ENCODE assay signal across 32 cellular contexts in the genomic region with DNA sequence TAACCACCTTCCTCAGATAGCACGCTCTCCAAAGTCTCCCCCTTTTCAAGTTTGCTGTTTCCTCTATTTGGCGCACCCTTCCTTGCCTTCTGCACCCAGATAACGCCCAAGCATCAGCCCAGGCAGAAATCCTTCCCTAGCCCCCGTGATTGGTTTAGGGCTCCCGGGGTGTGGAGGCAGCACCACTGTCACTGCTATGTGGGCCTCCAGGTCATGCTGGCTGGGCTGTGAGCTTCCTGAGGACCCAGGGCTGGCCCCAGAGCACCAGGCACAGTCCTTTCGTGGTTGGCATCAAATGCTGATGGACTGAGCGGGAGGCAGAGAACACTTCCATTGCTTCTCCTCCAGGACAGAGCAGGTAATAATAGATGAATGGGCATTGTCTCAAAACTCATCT.
"Had no signal": no experiment of that assay in that cellular context is flagged by ENCODE, and none has a peak within 500 bp of the region (broad histone marks: within the 10 kb centered on the region; RNA-seq: fewer than 3 reads in every experiment).

No MANE protein-coding gene starts in this region.

- H3K9me3 ChIP-seq: Peyer's patch had no signal

- H3K4me1 ChIP-seq: Peyer's patch had no signal

- H3K4me3 ChIP-seq: Peyer's patch had no signal

- H3K4me2 ChIP-seq: KMS-11 had no signal

- H3K27ac ChIP-seq: brain microvascular endothelial cell, KMS-11, Peyer's patch, VCaP had no signal

- H3K27me3 ChIP-seq: brain microvascular endothelial cell, Peyer's patch had no signal

- H3K9ac ChIP-seq: KMS-11 had no signal

- DNase-seq: activated B cell treated with CpG ODN at 0.5 μM for 24 hours; activated CD4-positive, alpha-beta T cell treated with anti-CD3 and anti-CD28 coated beads for 4 hours; activated CD4-positive, alpha-beta T cell treated with anti-CD3 and anti-CD28 coated beads, Interleukin-2, amount 50 U/mL, for 4 hours; activated CD4-positive, CD25-positive, alpha-beta regulatory T cell treated with anti-CD3 and anti-CD28 coated beads, Interleukin-2, amount 50 U/mL, for 72 hours; activated naive CD4-positive, alpha-beta T cell treated with anti-CD3 and anti-CD28 coated beads, Interleukin-2, amount 50 U/mL, for 16 hours; activated naive CD8-positive, alpha-beta T cell treated with anti-CD3 and anti-CD28 coated beads for 36 hours; activated T-cell treated with anti-CD3 and anti-CD28 coated beads for 4 hours; activated T-cell treated with anti-CD3 and anti-CD28 coated beads, Interleukin-2, amount 50 U/mL, for 4 hours; amniotic stem cell; aorta; brain microvascular endothelial cell; central memory CD4-positive, alpha-beta T cell; MM.1S; MV-4-11; NCI-H1417; NCI-H146; NCI-H187; NCI-H2029 treated with DMSO at 0.1 percent for 48 hours; NCI-H2107; NCI-H2171; NCI-H748 treated with DMSO at 0.1 percent for 48 hours; NK-92 treated with Interleukin-12 subunit alpha and Interleukin-12 subunit beta, amount 100 ng/mL, for 24 hours; PC-3; Peyer's patch; RPMI8226; SHP77 treated with DMSO at 0.1 percent for 48 hours; T-cell; T-helper 2 cell; T-helper 9 cell had no signal

- H3K36me3 ChIP-seq: brain microvascular endothelial cell, Peyer's patch had no signal

- ATAC-seq: activated T-cell treated with anti-CD3 and anti-CD28 coated beads, Interleukin-2, amount 50 U/mL, for 4 hours; PC-3; SK-N-SH treated with all-trans-retinoic acid at 6 μM for 48 hours; T-cell had no signal
